In the genomic region with DNA sequence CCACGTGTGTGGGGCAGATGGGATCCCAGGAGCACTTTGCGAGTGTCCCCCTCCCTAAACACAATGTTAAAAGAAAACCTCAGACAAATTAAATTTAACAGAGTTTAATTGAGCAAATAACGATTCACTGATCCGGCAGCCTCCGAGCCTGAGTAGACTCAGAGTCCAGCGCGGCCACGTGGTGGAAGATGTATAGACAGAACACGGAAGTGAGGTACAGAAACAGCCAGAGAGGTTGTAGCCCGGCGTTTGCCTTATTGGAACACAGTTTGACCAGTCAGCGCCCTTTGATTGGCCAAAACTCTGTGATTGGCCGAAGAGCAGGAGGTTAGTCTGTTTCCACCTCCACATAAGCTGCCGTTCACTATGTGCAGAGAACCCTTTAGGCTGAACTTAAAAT, we compare ENCODE assay signal across 34 cellular contexts.
"Had no signal": no experiment of that assay in that cellular context is flagged by ENCODE, and none has a peak within 500 bp of the region (broad histone marks: within the 10 kb centered on the region; RNA-seq: fewer than 3 reads in every experiment).

No MANE protein-coding gene starts in this region.

- H3K27ac Mint-ChIP-seq: activated CD4-positive, alpha-beta memory T cell treated with anti-CD3 and anti-CD28 coated beads for 36 hours; activated CD4-positive, alpha-beta T cell treated with anti-CD3 and anti-CD28 coated beads for 36 hours; activated CD4-positive, alpha-beta T cell treated with anti-CD3 and anti-CD28 coated beads, Interleukin-2, amount 10 ng/mL, durations not matched to agents 24 days and 14 days; activated CD8-positive, alpha-beta memory T cell treated with anti-CD3 and anti-CD28 coated beads, Interleukin-2, amount 10 ng/mL, durations not matched to agents 7 days and 5 days; activated CD8-positive, alpha-beta T cell treated with anti-CD3 and anti-CD28 coated beads, Interleukin-2, amount 10 ng/mL, durations not matched to agents 7 days and 5 days; activated naive CD4-positive, alpha-beta T cell treated with anti-CD3 and anti-CD28 coated beads, Interleukin-2, amount 10 ng/mL, durations not matched to agents 7 days and 5 days; activated naive CD4-positive, alpha-beta T cell treated with anti-CD3 and anti-CD28 coated beads, Interleukin-2, amount 50 U/mL, for 72 hours; activated naive CD8-positive, alpha-beta T cell treated with anti-CD3 and anti-CD28 coated beads, Interleukin-2, amount 10 ng/mL, durations not matched to agents 7 days and 5 days; activated T-helper 1 cell treated with anti-CD3 and anti-CD28 coated beads, Interleukin-12 subunit alpha, Interleukin-12 subunit beta, Interleukin-2, Interleukin-4 antibody, amounts not matched to agents 30 ng/mL and 10 ng/mL and 1 ng/mL, durations not matched to agents 14 hours and 24 hours and 36 hours; activated T-helper 2 cell treated with anti-CD3 and anti-CD28 coated beads, Interferon-gamma antibody, Interleukin-2, Interleukin-4, amounts not matched to agents 10 μg/mL and 5 μg/mL and 100 μg/mL, durations not matched to agents 14 hours and 24 hours and 36 hours; brain; T-helper 17 cell; T-helper 2 cell treated with Interferon-gamma antibody and Interleukin-4, amounts not matched to agents 5 μg/mL and 100 μg/mL, for 36 hours had no signal

- H3K4me3 Mint-ChIP-seq: activated CD4-positive, alpha-beta memory T cell treated with anti-CD3 and anti-CD28 coated beads for 36 hours; activated CD4-positive, alpha-beta T cell treated with anti-CD3 and anti-CD28 coated beads for 36 hours; activated CD4-positive, alpha-beta T cell treated with anti-CD3 and anti-CD28 coated beads, Interleukin-2, amount 10 ng/mL, durations not matched to agents 24 days and 14 days; activated CD8-positive, alpha-beta memory T cell treated with anti-CD3 and anti-CD28 coated beads, Interleukin-2, amount 10 ng/mL, durations not matched to agents 7 days and 5 days; activated CD8-positive, alpha-beta T cell treated with anti-CD3 and anti-CD28 coated beads, Interleukin-2, amount 10 ng/mL, durations not matched to agents 7 days and 5 days; activated naive CD4-positive, alpha-beta T cell treated with anti-CD3 and anti-CD28 coated beads, Interleukin-2, amount 10 ng/mL, durations not matched to agents 7 days and 5 days; activated naive CD8-positive, alpha-beta T cell treated with anti-CD3 and anti-CD28 coated beads, Interleukin-2, amount 10 ng/mL, durations not matched to agents 7 days and 5 days; activated T-helper 1 cell treated with anti-CD3 and anti-CD28 coated beads, Interleukin-12 subunit alpha, Interleukin-12 subunit beta, Interleukin-2, Interleukin-4 antibody, amounts not matched to agents 30 ng/mL and 10 ng/mL and 1 ng/mL, durations not matched to agents 14 hours and 24 hours and 36 hours; brain; T-helper 17 cell; T-helper 2 cell treated with Interferon-gamma antibody and Interleukin-4, amounts not matched to agents 5 μg/mL and 100 μg/mL, for 36 hours had no signal

- H3K4me3 ChIP-seq: ascending aorta, breast epithelium, cardiac muscle cell, colonic mucosa, esophagus squamous epithelium, gastroesophageal sphincter had no signal

- ATAC-seq: activated CD4-positive, alpha-beta T cell treated with anti-CD3 and anti-CD28 coated beads for 36 hours; activated CD8-positive, alpha-beta memory T cell treated with anti-CD3 and anti-CD28 coated beads, Interleukin-2, amount 10 ng/mL, durations not matched to agents 7 days and 5 days; activated CD8-positive, alpha-beta T cell treated with anti-CD3 and anti-CD28 coated beads, Interleukin-2, amount 10 ng/mL, durations not matched to agents 7 days and 5 days; activated naive CD4-positive, alpha-beta T cell treated with anti-CD3 and anti-CD28 coated beads, Interleukin-2, amount 50 U/mL, for 72 hours; gastroesophageal sphincter; T-helper 17 cell had no signal

- H3K27me3 ChIP-seq: ascending aorta, breast epithelium, cardiac muscle cell had no signal

- H3K4me1 ChIP-seq: ascending aorta, breast epithelium, colonic mucosa, esophagus squamous epithelium, gastroesophageal sphincter had no signal

- H3K36me3 ChIP-seq: ascending aorta, breast epithelium, cardiac muscle cell, colonic mucosa, esophagus squamous epithelium, gastroesophageal sphincter, WERI-Rb-1 had no signal

- H3K9me3 Mint-ChIP-seq: activated T-helper 2 cell treated with anti-CD3 and anti-CD28 coated beads, Interferon-gamma antibody, Interleukin-2, Interleukin-4, amounts not matched to agents 10 μg/mL and 5 μg/mL and 100 μg/mL, durations not matched to agents 14 hours and 24 hours and 36 hours; T-helper 2 cell treated with Interferon-gamma antibody and Interleukin-4, amounts not matched to agents 5 μg/mL and 100 μg/mL, for 36 hours had no signal

- H3K36me3 Mint-ChIP-seq: activated CD4-positive, alpha-beta memory T cell treated with anti-CD3 and anti-CD28 coated beads for 36 hours; activated CD8-positive, alpha-beta memory T cell treated with anti-CD3 and anti-CD28 coated beads, Interleukin-2, amount 10 ng/mL, durations not matched to agents 7 days and 5 days; activated naive CD4-positive, alpha-beta T cell treated with anti-CD3 and anti-CD28 coated beads, Interleukin-2, amount 10 ng/mL, durations not matched to agents 7 days and 5 days; activated naive CD8-positive, alpha-beta T cell treated with anti-CD3 and anti-CD28 coated beads, Interleukin-2, amount 10 ng/mL, durations not matched to agents 7 days and 5 days; brain had no signal

- H3K9me3 ChIP-seq: ascending aorta, breast epithelium, colonic mucosa, esophagus squamous epithelium had no signal

- H3K27ac ChIP-seq: ascending aorta, breast epithelium, cardiac muscle cell, colonic mucosa, epithelial cell of prostate, esophagus squamous epithelium, gastroesophageal sphincter, WERI-Rb-1 had no signal

- DNase-seq: activated CD4-positive, alpha-beta memory T cell treated with anti-CD3 and anti-CD28 coated beads for 36 hours; activated CD4-positive, alpha-beta T cell treated with anti-CD3 and anti-CD28 coated beads for 36 hours; activated CD4-positive, alpha-beta T cell treated with anti-CD3 and anti-CD28 coated beads, Interleukin-2, amount 10 ng/mL, durations not matched to agents 24 days and 14 days; activated CD4-positive, CD25-positive, alpha-beta regulatory T cell; activated CD4-positive, CD25-positive, alpha-beta regulatory T cell treated with anti-CD3 and anti-CD28 coated beads, Interleukin-2, amount 50 U/mL, for 72 hours; activated CD8-positive, alpha-beta memory T cell treated with anti-CD3 and anti-CD28 coated beads, Interleukin-2, amount 10 ng/mL, durations not matched to agents 7 days and 5 days; activated CD8-positive, alpha-beta memory T cell treated with anti-CD3 and anti-CD28 coated beads, Interleukin-2, amount 50 U/mL, for 4 hours; activated CD8-positive, alpha-beta T cell treated with anti-CD3 and anti-CD28 coated beads, Interleukin-2, amount 10 ng/mL, durations not matched to agents 7 days and 5 days; activated effector memory CD4-positive, alpha-beta T cell treated with anti-CD3 and anti-CD28 coated beads, Interleukin-2, amount 50 U/mL, for 16 hours; activated naive CD4-positive, alpha-beta T cell; activated naive CD4-positive, alpha-beta T cell treated with anti-CD3 and anti-CD28 coated beads, Interleukin-2, amount 10 ng/mL, durations not matched to agents 7 days and 5 days; activated naive CD8-positive, alpha-beta T cell treated with anti-CD3 and anti-CD28 coated beads, Interleukin-2, amount 10 ng/mL, durations not matched to agents 7 days and 5 days; activated T-cell treated with anti-CD3 and anti-CD28 coated beads, Interleukin-2, amount 50 U/mL, for 1 hour; activated T-cell treated with anti-CD3 and anti-CD28 coated beads, Interleukin-2, amount 50 U/mL, for 48 hours; central memory CD4-positive, alpha-beta T cell; cerebellar nuclear complex; colonic mucosa; effector CD8-positive, alpha-beta T cell; esophagus squamous epithelium; foreskin melanocyte; T-helper 1 cell; T-helper 17 cell; T1000; WERI-Rb-1 had no signal

- H3K4me1 Mint-ChIP-seq: activated CD4-positive, alpha-beta T cell treated with anti-CD3 and anti-CD28 coated beads for 36 hours; activated CD4-positive, alpha-beta T cell treated with anti-CD3 and anti-CD28 coated beads, Interleukin-2, amount 10 ng/mL, durations not matched to agents 24 days and 14 days; activated CD8-positive, alpha-beta memory T cell treated with anti-CD3 and anti-CD28 coated beads, Interleukin-2, amount 10 ng/mL, durations not matched to agents 7 days and 5 days; activated naive CD4-positive, alpha-beta T cell treated with anti-CD3 and anti-CD28 coated beads, Interleukin-2, amount 10 ng/mL, durations not matched to agents 7 days and 5 days; activated naive CD8-positive, alpha-beta T cell treated with anti-CD3 and anti-CD28 coated beads, Interleukin-2, amount 10 ng/mL, durations not matched to agents 7 days and 5 days; T-helper 17 cell had no signal
